In the genomic region with DNA sequence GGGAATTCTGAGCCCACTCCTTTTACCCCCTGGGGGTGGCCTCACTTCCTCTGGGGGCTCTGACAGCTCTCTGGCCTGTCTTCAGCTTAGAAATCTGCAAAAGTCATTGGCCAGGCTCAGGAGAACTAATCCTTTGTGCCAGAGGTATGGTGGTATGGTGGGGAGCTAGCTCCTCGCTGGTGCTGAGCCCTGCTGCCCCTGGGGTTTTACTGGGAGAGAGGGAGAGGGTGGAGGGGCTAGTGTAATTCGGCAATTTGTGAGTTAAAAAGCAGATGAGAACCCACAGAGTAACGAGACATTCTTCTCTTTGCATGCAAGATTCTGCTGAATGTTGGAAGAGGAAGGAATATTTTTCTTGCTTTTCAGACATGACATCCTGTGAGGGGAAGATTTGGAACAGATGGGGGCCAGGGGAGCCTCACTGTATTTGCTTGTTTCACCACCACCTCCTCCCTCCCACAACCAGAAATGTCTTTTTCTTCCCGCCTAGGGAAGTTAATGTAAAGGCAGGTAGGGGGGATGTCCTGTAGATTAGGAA, we compare ENCODE assay signal across 2 cellular contexts.
TF ChIP-seq lines count a peak whose summit lies in the region.

No MANE protein-coding gene starts in this region.

TF ChIP-seq in H1, 55 proteins besides CTCF, POLR2A, EP300 and RAD21:
- TF ChIP-seq SP1 (IDR thresholded peaks at IDR 0.05; ENCODE audit: low read depth, low read length) (no peak), TCF12 (IDR thresholded peaks at IDR 0.05; ENCODE audit: low read depth, low read length) (no peak), SUZ12 (IDR thresholded peaks at IDR 0.05; ENCODE audit: low read length) (no peak), NANOG (IDR thresholded peaks at IDR 0.05; ENCODE audit: insufficient read depth, low read depth, low read length, poor library complexity, severe bottlenecking) (no peak), TAF1 (IDR thresholded peaks at IDR 0.05; ENCODE audit: low read depth, low read length) (no peak), CREB1 (IDR thresholded peaks at IDR 0.05) (no peak), RBBP5 (IDR thresholded peaks at IDR 0.05; ENCODE audit: borderline replicate concordance, low read depth, low read length) (no peak), ZNF274 (IDR thresholded peaks at IDR 0.05; ENCODE audit: borderline replicate concordance, extremely low read depth, low read length) (no peak), HDAC6 (IDR thresholded peaks at IDR 0.05; ENCODE audit: low read depth, low read length) (no peak), HDAC2 (IDR thresholded peaks at IDR 0.05; ENCODE audit: borderline replicate concordance in 1 of 2, low read depth in 2 of 2, low read length in 2 of 2) (no peak), CHD2 (IDR thresholded peaks at IDR 0.05; ENCODE audit: low read length) (no peak), POLR2AphosphoS5 (IDR thresholded peaks at IDR 0.05; ENCODE audit: low read depth, low read length) (no peak), PHF8 (conservative IDR thresholded peaks at IDR 0.05; ENCODE audit: low read depth, low read length) (no peak), GABPA (IDR thresholded peaks at IDR 0.05; ENCODE audit: borderline replicate concordance, insufficient read depth, low read length) (no peak), JUN (IDR thresholded peaks at IDR 0.05; ENCODE audit: low read depth, low read length) (no peak), POU5F1 (IDR thresholded peaks at IDR 0.05; ENCODE audit: low read depth, low read length) (no peak), BCL11A (IDR thresholded peaks at IDR 0.05; ENCODE audit: low read depth in 2 of 2, low read length in 2 of 2) (no peak), NRF1 (IDR thresholded peaks at IDR 0.05; ENCODE audit: low read depth, low read length) (no peak)
- TF ChIP-seq, protein P1, sequence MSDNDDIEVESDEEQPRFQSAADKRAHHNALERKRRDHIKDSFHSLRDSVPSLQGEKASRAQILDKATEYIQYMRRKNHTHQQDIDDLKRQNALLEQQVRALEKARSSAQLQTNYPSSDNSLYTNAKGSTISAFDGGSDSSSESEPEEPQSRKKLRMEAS (IDR thresholded peaks at IDR 0.05), result no peak
- TF ChIP-seq, protein P2, sequence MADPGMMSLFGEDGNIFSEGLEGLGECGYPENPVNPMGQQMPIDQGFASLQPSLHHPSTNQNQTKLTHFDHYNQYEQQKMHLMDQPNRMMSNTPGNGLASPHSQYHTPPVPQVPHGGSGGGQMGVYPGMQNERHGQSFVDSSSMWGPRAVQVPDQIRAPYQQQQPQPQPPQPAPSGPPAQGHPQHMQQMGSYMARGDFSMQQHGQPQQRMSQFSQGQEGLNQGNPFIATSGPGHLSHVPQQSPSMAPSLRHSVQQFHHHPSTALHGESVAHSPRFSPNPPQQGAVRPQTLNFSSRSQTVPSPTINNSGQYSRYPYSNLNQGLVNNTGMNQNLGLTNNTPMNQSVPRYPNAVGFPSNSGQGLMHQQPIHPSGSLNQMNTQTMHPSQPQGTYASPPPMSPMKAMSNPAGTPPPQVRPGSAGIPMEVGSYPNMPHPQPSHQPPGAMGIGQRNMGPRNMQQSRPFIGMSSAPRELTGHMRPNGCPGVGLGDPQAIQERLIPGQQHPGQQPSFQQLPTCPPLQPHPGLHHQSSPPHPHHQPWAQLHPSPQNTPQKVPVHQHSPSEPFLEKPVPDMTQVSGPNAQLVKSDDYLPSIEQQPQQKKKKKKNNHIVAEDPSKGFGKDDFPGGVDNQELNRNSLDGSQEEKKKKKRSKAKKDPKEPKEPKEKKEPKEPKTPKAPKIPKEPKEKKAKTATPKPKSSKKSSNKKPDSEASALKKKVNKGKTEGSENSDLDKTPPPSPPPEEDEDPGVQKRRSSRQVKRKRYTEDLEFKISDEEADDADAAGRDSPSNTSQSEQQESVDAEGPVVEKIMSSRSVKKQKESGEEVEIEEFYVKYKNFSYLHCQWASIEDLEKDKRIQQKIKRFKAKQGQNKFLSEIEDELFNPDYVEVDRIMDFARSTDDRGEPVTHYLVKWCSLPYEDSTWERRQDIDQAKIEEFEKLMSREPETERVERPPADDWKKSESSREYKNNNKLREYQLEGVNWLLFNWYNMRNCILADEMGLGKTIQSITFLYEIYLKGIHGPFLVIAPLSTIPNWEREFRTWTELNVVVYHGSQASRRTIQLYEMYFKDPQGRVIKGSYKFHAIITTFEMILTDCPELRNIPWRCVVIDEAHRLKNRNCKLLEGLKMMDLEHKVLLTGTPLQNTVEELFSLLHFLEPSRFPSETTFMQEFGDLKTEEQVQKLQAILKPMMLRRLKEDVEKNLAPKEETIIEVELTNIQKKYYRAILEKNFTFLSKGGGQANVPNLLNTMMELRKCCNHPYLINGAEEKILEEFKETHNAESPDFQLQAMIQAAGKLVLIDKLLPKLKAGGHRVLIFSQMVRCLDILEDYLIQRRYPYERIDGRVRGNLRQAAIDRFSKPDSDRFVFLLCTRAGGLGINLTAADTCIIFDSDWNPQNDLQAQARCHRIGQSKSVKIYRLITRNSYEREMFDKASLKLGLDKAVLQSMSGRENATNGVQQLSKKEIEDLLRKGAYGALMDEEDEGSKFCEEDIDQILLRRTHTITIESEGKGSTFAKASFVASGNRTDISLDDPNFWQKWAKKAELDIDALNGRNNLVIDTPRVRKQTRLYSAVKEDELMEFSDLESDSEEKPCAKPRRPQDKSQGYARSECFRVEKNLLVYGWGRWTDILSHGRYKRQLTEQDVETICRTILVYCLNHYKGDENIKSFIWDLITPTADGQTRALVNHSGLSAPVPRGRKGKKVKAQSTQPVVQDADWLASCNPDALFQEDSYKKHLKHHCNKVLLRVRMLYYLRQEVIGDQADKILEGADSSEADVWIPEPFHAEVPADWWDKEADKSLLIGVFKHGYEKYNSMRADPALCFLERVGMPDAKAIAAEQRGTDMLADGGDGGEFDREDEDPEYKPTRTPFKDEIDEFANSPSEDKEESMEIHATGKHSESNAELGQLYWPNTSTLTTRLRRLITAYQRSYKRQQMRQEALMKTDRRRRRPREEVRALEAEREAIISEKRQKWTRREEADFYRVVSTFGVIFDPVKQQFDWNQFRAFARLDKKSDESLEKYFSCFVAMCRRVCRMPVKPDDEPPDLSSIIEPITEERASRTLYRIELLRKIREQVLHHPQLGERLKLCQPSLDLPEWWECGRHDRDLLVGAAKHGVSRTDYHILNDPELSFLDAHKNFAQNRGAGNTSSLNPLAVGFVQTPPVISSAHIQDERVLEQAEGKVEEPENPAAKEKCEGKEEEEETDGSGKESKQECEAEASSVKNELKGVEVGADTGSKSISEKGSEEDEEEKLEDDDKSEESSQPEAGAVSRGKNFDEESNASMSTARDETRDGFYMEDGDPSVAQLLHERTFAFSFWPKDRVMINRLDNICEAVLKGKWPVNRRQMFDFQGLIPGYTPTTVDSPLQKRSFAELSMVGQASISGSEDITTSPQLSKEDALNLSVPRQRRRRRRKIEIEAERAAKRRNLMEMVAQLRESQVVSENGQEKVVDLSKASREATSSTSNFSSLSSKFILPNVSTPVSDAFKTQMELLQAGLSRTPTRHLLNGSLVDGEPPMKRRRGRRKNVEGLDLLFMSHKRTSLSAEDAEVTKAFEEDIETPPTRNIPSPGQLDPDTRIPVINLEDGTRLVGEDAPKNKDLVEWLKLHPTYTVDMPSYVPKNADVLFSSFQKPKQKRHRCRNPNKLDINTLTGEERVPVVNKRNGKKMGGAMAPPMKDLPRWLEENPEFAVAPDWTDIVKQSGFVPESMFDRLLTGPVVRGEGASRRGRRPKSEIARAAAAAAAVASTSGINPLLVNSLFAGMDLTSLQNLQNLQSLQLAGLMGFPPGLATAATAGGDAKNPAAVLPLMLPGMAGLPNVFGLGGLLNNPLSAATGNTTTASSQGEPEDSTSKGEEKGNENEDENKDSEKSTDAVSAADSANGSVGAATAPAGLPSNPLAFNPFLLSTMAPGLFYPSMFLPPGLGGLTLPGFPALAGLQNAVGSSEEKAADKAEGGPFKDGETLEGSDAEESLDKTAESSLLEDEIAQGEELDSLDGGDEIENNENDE (IDR thresholded peaks at IDR 0.05; ENCODE audit: insufficient replicate concordance, low read length), result no peak
TF ChIP-seq in H1: peak in this region for 0.

TF ChIP-seq in HepG2, 621 proteins besides CTCF, POLR2A, EP300 and RAD21:
- TF ChIP-seq NAIF1 (CRISPR knock-in tag; IDR thresholded peaks at IDR 0.05; ENCODE audit: borderline replicate concordance), result no peak
TF ChIP-seq in HepG2: peak in this region for 0.
